Comparison of ENCODE assay signal across 1 cellular context in genomic region chrX:53253293-53254020, GRCh38.
TF ChIP-seq lines count a peak whose summit lies in the region.

No MANE protein-coding gene starts in this region.

TF ChIP-seq in K562, 482 proteins besides CTCF, POLR2A, EP300 and RAD21 (continued from another document and continues in another):
- TF ChIP-seq, protein P1, sequence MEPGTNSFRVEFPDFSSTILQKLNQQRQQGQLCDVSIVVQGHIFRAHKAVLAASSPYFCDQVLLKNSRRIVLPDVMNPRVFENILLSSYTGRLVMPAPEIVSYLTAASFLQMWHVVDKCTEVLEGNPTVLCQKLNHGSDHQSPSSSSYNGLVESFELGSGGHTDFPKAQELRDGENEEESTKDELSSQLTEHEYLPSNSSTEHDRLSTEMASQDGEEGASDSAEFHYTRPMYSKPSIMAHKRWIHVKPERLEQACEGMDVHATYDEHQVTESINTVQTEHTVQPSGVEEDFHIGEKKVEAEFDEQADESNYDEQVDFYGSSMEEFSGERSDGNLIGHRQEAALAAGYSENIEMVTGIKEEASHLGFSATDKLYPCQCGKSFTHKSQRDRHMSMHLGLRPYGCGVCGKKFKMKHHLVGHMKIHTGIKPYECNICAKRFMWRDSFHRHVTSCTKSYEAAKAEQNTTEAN (CRISPR knock-in tag; IDR thresholded peaks at IDR 0.05) = no peak
- peak; percentile 49; the same call in 1 of the 2 replicates for TF ChIP-seq SMAD4 (CRISPR knock-in tag; conservative IDR thresholded peaks at IDR 0.05)
- TF ChIP-seq HNRNPL (IDR thresholded peaks at IDR 0.05; ENCODE audit: low read depth, low read length) = no peak
- no peak for TF ChIP-seq ZNF140 (CRISPR knock-in tag; IDR thresholded peaks at IDR 0.05)
- TF ChIP-seq, protein P2, sequence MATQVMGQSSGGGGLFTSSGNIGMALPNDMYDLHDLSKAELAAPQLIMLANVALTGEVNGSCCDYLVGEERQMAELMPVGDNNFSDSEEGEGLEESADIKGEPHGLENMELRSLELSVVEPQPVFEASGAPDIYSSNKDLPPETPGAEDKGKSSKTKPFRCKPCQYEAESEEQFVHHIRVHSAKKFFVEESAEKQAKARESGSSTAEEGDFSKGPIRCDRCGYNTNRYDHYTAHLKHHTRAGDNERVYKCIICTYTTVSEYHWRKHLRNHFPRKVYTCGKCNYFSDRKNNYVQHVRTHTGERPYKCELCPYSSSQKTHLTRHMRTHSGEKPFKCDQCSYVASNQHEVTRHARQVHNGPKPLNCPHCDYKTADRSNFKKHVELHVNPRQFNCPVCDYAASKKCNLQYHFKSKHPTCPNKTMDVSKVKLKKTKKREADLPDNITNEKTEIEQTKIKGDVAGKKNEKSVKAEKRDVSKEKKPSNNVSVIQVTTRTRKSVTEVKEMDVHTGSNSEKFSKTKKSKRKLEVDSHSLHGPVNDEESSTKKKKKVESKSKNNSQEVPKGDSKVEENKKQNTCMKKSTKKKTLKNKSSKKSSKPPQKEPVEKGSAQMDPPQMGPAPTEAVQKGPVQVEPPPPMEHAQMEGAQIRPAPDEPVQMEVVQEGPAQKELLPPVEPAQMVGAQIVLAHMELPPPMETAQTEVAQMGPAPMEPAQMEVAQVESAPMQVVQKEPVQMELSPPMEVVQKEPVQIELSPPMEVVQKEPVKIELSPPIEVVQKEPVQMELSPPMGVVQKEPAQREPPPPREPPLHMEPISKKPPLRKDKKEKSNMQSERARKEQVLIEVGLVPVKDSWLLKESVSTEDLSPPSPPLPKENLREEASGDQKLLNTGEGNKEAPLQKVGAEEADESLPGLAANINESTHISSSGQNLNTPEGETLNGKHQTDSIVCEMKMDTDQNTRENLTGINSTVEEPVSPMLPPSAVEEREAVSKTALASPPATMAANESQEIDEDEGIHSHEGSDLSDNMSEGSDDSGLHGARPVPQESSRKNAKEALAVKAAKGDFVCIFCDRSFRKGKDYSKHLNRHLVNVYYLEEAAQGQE (CRISPR knock-in tag; IDR thresholded peaks at IDR 0.05; ENCODE audit: low read depth) = no peak
- no peak; the same call in 1 of the 2 replicates for TF ChIP-seq DPF2 (IDR thresholded peaks at IDR 0.05)
- TF ChIP-seq, protein P3, sequence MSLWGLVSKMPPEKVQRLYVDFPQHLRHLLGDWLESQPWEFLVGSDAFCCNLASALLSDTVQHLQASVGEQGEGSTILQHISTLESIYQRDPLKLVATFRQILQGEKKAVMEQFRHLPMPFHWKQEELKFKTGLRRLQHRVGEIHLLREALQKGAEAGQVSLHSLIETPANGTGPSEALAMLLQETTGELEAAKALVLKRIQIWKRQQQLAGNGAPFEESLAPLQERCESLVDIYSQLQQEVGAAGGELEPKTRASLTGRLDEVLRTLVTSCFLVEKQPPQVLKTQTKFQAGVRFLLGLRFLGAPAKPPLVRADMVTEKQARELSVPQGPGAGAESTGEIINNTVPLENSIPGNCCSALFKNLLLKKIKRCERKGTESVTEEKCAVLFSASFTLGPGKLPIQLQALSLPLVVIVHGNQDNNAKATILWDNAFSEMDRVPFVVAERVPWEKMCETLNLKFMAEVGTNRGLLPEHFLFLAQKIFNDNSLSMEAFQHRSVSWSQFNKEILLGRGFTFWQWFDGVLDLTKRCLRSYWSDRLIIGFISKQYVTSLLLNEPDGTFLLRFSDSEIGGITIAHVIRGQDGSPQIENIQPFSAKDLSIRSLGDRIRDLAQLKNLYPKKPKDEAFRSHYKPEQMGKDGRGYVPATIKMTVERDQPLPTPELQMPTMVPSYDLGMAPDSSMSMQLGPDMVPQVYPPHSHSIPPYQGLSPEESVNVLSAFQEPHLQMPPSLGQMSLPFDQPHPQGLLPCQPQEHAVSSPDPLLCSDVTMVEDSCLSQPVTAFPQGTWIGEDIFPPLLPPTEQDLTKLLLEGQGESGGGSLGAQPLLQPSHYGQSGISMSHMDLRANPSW (CRISPR knock-in tag; IDR thresholded peaks at IDR 0.05) = no peak
- no peak for TF ChIP-seq ZNF384 (IDR thresholded peaks at IDR 0.05; ENCODE audit: low read depth, low read length)
- peak; percentile 41; the same call in 1 of the 2 replicates for TF ChIP-seq BACH1 (tag; IDR thresholded peaks at IDR 0.05)
- no peak for TF ChIP-seq NRF1 (conservative IDR thresholded peaks at IDR 0.05 in 1 of 2, IDR thresholded peaks at IDR 0.05 in 1 of 2)
- TF ChIP-seq JUND (IDR thresholded peaks at IDR 0.05; ENCODE audit: borderline replicate concordance, low read depth, low read length) = 0 out of 2 replicates have a peak, but pooled peaks have one; percentile 28
- peak; percentile 57; the same call in 1 of the 3 replicates for TF ChIP-seq JUND (tag; IDR thresholded peaks at IDR 0.05; ENCODE audit: borderline replicate concordance, low read depth, low read length)
- TF ChIP-seq RHOXF2B (CRISPR knock-in tag; conservative IDR thresholded peaks at IDR 0.05) = no peak
- no peak for TF ChIP-seq ZSCAN29 (IDR thresholded peaks at IDR 0.05)
- TF ChIP-seq ZNF561 (CRISPR knock-in tag; conservative IDR thresholded peaks at IDR 0.05) = no peak
- no peak for TF ChIP-seq NKRF (IDR thresholded peaks at IDR 0.05; ENCODE audit: borderline replicate concordance)
- TF ChIP-seq BHLHE40 (IDR thresholded peaks at IDR 0.05; ENCODE audit: low read length) = no peak
- TF ChIP-seq BRD9 (IDR thresholded peaks at IDR 0.05; ENCODE audit: low read depth, partially characterized antibody) = peak; percentile 90
- TF ChIP-seq ZNF592 (IDR thresholded peaks at IDR 0.05) = 0 out of 2 replicates have a peak, but pooled peaks have one; percentile 45
- TF ChIP-seq ZNF707 (CRISPR knock-in tag; conservative IDR thresholded peaks at IDR 0.05) = no peak
- no peak for TF ChIP-seq WHSC1 (IDR thresholded peaks at IDR 0.05; ENCODE audit: low read length)
- no peak for TF ChIP-seq ZNF57 (CRISPR knock-in tag; IDR thresholded peaks at IDR 0.05)
- no peak for TF ChIP-seq GATA2 (CRISPR knock-in tag; IDR thresholded peaks at IDR 0.05)
- TF ChIP-seq DMBX1 (CRISPR knock-in tag; IDR thresholded peaks at IDR 0.05; ENCODE audit: borderline replicate concordance) = peak; percentile 80; the same call in 1 of the 2 replicates
- no peak for TF ChIP-seq ID3 (CRISPR knock-in tag; IDR thresholded peaks at IDR 0.05)
- no peak for TF ChIP-seq ID3 (tag; IDR thresholded peaks at IDR 0.05)
- TF ChIP-seq ATF7 (IDR thresholded peaks at IDR 0.05) = peak; percentile 73
- no peak for TF ChIP-seq DNMT1 (IDR thresholded peaks at IDR 0.05)
- no peak for TF ChIP-seq ATF2 (CRISPR knock-in tag; IDR thresholded peaks at IDR 0.05)
- no peak for TF ChIP-seq ZNF277 (CRISPR knock-in tag; IDR thresholded peaks at IDR 0.05; ENCODE audit: borderline replicate concordance)
- no peak for TF ChIP-seq ZNF239 (CRISPR knock-in tag; IDR thresholded peaks at IDR 0.05)
- no peak; a peak in 1 of 4 replicates for TF ChIP-seq FOXA3 (CRISPR knock-in tag; conservative IDR thresholded peaks at IDR 0.05 in 1 of 2, IDR thresholded peaks at IDR 0.05 in 1 of 2)
- no peak for TF ChIP-seq ZKSCAN8 (CRISPR knock-in tag; IDR thresholded peaks at IDR 0.05)
- no peak for TF ChIP-seq ZNF347 (CRISPR knock-in tag; IDR thresholded peaks at IDR 0.05; ENCODE audit: low read depth)
- TF ChIP-seq TCFL5 (CRISPR knock-in tag; conservative IDR thresholded peaks at IDR 0.05) = no peak
- no peak for TF ChIP-seq HDAC2 (IDR thresholded peaks at IDR 0.05)
- TF ChIP-seq, protein P4, sequence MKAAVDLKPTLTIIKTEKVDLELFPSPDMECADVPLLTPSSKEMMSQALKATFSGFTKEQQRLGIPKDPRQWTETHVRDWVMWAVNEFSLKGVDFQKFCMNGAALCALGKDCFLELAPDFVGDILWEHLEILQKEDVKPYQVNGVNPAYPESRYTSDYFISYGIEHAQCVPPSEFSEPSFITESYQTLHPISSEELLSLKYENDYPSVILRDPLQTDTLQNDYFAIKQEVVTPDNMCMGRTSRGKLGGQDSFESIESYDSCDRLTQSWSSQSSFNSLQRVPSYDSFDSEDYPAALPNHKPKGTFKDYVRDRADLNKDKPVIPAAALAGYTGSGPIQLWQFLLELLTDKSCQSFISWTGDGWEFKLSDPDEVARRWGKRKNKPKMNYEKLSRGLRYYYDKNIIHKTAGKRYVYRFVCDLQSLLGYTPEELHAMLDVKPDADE (conservative IDR thresholded peaks at IDR 0.05; ENCODE audit: control insufficient read depth, low read depth, low read length) = no peak
- no peak for TF ChIP-seq ZNF175 (CRISPR knock-in tag; IDR thresholded peaks at IDR 0.05; ENCODE audit: low read depth)
- no peak for TF ChIP-seq RBM39 (optimal IDR thresholded peaks at IDR 0.05; ENCODE audit: low read depth, low read length)
- TF ChIP-seq, protein P5, sequence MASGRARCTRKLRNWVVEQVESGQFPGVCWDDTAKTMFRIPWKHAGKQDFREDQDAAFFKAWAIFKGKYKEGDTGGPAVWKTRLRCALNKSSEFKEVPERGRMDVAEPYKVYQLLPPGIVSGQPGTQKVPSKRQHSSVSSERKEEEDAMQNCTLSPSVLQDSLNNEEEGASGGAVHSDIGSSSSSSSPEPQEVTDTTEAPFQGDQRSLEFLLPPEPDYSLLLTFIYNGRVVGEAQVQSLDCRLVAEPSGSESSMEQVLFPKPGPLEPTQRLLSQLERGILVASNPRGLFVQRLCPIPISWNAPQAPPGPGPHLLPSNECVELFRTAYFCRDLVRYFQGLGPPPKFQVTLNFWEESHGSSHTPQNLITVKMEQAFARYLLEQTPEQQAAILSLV (tag; IDR thresholded peaks at IDR 0.05) = peak; percentile 77
- TF ChIP-seq SP1 (CRISPR knock-in tag; IDR thresholded peaks at IDR 0.05) = no peak
- no peak for TF ChIP-seq SAFB2 (IDR thresholded peaks at IDR 0.05; ENCODE audit: borderline replicate concordance, low read depth, low read length, severe bottlenecking)
- TF ChIP-seq RCOR1 (IDR thresholded peaks at IDR 0.05; ENCODE audit: borderline replicate concordance in 1 of 2, low read depth in 2 of 2, low read length in 2 of 2) = 0 out of 4 replicates have a peak, but pooled peaks of 1 of the 2 experiments have one; percentile 6
- TF ChIP-seq CXXC5 (CRISPR knock-in tag; IDR thresholded peaks at IDR 0.05) = peak; percentile 71
- TF ChIP-seq HOXB6 (CRISPR knock-in tag; IDR thresholded peaks at IDR 0.05; ENCODE audit: borderline replicate concordance) = no peak
- peak; percentile 86 for TF ChIP-seq ZEB2 (IDR thresholded peaks at IDR 0.05)
- TF ChIP-seq ETV5 (CRISPR knock-in tag; IDR thresholded peaks at IDR 0.05; ENCODE audit: low read depth) = no peak
- TF ChIP-seq SMAD2 (IDR thresholded peaks at IDR 0.05; ENCODE audit: low read depth, low read length) = no peak
